Comparison of ENCODE assay signal across 8 cellular contexts in genomic region chrX:20267599-20267923, GRCh38. TPM values are rescaled to one million over a fixed set of nuclear protein-coding genes. Genes with fewer than 3 reads are reported as not detected.
DNase-seq lines count a peak whose midpoint lies in the region; ATAC-seq and TF ChIP-seq lines count a peak whose summit lies in the region.

No MANE protein-coding gene starts in this region.

- peaks cover 13% of the 10 kb centered on the region; the same call in 1 of the 2 replicates for H3K4me1 ChIP-seq in MM.1S (ENCODE audit: low read length)

- ATAC-seq in naive thymus-derived CD8-positive, alpha-beta T cell, result no peak
- ATAC-seq in HG02623 (IDR thresholded peaks at IDR 0.05; ENCODE audit: unreplicated experiment), result no peak
- no peak for ATAC-seq in HG03439 (IDR thresholded peaks at IDR 0.05; ENCODE audit: unreplicated experiment)

- H3K4me2 ChIP-seq in MM.1S (ENCODE audit: low read depth, low read length), result peak overlapping the region; percentile 68

- peak overlapping the region; percentile 37; the same call in 1 of the 2 replicates for H3K9ac ChIP-seq in MM.1S (ENCODE audit: low read length)

- no peaks in the 10 kb centered on the region for H3K27me3 ChIP-seq in AG04450 (ENCODE audit: control insufficient read depth, insufficient read depth, low read length)
- H3K27me3 ChIP-seq in MM.1S (replicated peaks; ENCODE audit: insufficient read depth, low read length), result no peaks in the 10 kb centered on the region
- H3K27me3 ChIP-seq in dorsolateral prefrontal cortex, result peaks cover 0 to 44% (median 5%) of the 10 kb centered on the region in 45 donors

- H3F3A ChIP-seq in MM.1S (ENCODE audit: insufficient read depth, low read length), result peaks cover 3% of the 10 kb centered on the region

- H2AFZ ChIP-seq in MM.1S (ENCODE audit: low read length), result peak overlapping the region; percentile 75

- no peaks in the 10 kb centered on the region; the same call in 1 of the 2 replicates for H3K9me3 ChIP-seq in AG04450 (ENCODE audit: control insufficient read depth, insufficient read depth, low read length)
- H3K9me3 ChIP-seq in MM.1S (replicated peaks; ENCODE audit: insufficient read depth, low read length), result no peaks in the 10 kb centered on the region

- TF ChIP-seq CTCF in AG04450 (IDR thresholded peaks at IDR 0.05; ENCODE audit: low read depth, low read length) (no peak), MM.1S (IDR thresholded peaks at IDR 0.05; ENCODE audit: low read length) (no peak), dorsolateral prefrontal cortex (IDR thresholded peaks at IDR 0.05 in 54 of 56, conservative IDR thresholded peaks at IDR 0.05 in 2 of 56; ENCODE audit: low read depth in 1 of 56, partially characterized antibody in 56 of 56) (no peak)

- H3K4me3 Mint-ChIP-seq in naive thymus-derived CD8-positive, alpha-beta T cell, result peak overlapping the region; percentile 84 to 98 (median 90)

- no peaks in the 10 kb centered on the region for H3K36me3 ChIP-seq in MM.1S (replicated peaks; ENCODE audit: insufficient read depth, low read length)

- H3K9me2 ChIP-seq in MM.1S (replicated peaks; ENCODE audit: insufficient read depth, low read length), result no peaks in the 10 kb centered on the region

- H3K36me3 Mint-ChIP-seq in naive thymus-derived CD8-positive, alpha-beta T cell, result no peaks in the 10 kb centered on the region

- H3K27ac Mint-ChIP-seq in naive thymus-derived CD8-positive, alpha-beta T cell, result peak overlapping the region; percentile 63 to 96 (median 93)

- H4K20me1 ChIP-seq in MM.1S (ENCODE audit: insufficient read depth, low read length), result no peaks in the 10 kb centered on the region

- H3K27ac ChIP-seq in AG04450 (ENCODE audit: low read depth, low read length), result peak overlapping the region; percentile 52
- H3K27ac ChIP-seq in MM.1S (ENCODE audit: low read length), result no peak overlapping the region
- H3K27ac ChIP-seq in dorsolateral prefrontal cortex, result peak overlapping the region in 51 of 59 donors; percentile 4 to 89 (median 72)

- H3K4me1 Mint-ChIP-seq in naive thymus-derived CD8-positive, alpha-beta T cell, result peaks cover 2 to 20% (median 8%) of the 10 kb centered on the region in 4 donors

- DNase-seq in AG04450 (ENCODE audit: low read depth, low spot score) (no peak), MM.1S (no peak), dorsolateral prefrontal cortex (no peak), NCI-H146 (lab: John Stamatoyannopoulos, UW) (no peak), COR-L47 (lab: John Stamatoyannopoulos, UW) (no peak)
- no peak for DNase-seq in naive thymus-derived CD8-positive, alpha-beta T cell

- POLR2A ChIA-PET in AG04450 (lab: Yijun Ruan, JAX), result interaction anchor here (0.6 to 1.1 kb wide), 5 partner anchors 18 to 330 kb away, joined by 3 to 8 read pairs (median 5); no protein-coding TSS in a partner anchor
- POLR2A ChIA-PET in naive thymus-derived CD8-positive, alpha-beta T cell (lab: Charles Lee), result interaction anchor here (0.6 to 1.6 kb wide), 4 partner anchors 12 to 173 kb away, joined by 3 to 4 read pairs (median 3); no protein-coding TSS in a partner anchor

- H3K4me3 ChIP-seq in AG04450 (ENCODE audit: low read depth, low read length) (peak overlapping the region; percentile 60), MM.1S (ENCODE audit: low read length) (peak overlapping the region; percentile 69), dorsolateral prefrontal cortex (peak overlapping the region; percentile 48 to 77 (median 63))

- H3K79me2 ChIP-seq in MM.1S (ENCODE audit: low read length), result peaks cover 36% of the 10 kb centered on the region

- no peaks in the 10 kb centered on the region for H3K9me3 Mint-ChIP-seq in naive thymus-derived CD8-positive, alpha-beta T cell

- H3K27me3 Mint-ChIP-seq in naive thymus-derived CD8-positive, alpha-beta T cell, result no peaks in the 10 kb centered on the region

- CTCF ChIA-PET in AG04450 (lab: Charles Lee), result interaction anchor here (0.6 kb wide), 1 partner anchor 14 kb away, joined by 3 read pairs; no protein-coding TSS in a partner anchor

- intact Hi-C loops in dorsolateral prefrontal cortex (cut with DNase I), result loop anchor here in 1 of 2 donors (5.0 kb wide), 1 partner anchor 175 kb away; no protein-coding TSS in a partner anchor

RNA-seq across cellular contexts. Expression of gene RPS6KA3, which starts 0.9 kb away (rescaled TPM):
- 40.4 and 50.7 TPM in 2 replicates for polyA plus RNA-seq in AG04450 (2011; rRNA removed)
- polyA minus RNA-seq in AG04450 (2011; rRNA and poly(A)+ RNA removed), result 38.5 and 56.3 TPM in 2 replicates
- 10 to 100 TPM; 17.2 to 40.7 (median 31.3) TPM for total RNA-seq in dorsolateral prefrontal cortex
- 10 to 100 TPM; 95.1 to 97.8 TPM for total RNA-seq in naive thymus-derived CD8-positive, alpha-beta T cell
- 10 to 100 TPM; 27.5 to 51.8 (median 51.5) TPM for polyA plus RNA-seq in naive thymus-derived CD8-positive, alpha-beta T cell
